11 cellular contexts compared by ENCODE assay signal in genomic region chr18:9348079-9348671, GRCh38. TPM values are rescaled to one million over a fixed set of nuclear protein-coding genes. Genes with fewer than 3 reads are reported as not detected.
A peak's percentile ranks its signal among the peaks of the same experiment; 100 is the strongest.
DNase-seq lines count a peak whose midpoint lies in the region; ATAC-seq and TF ChIP-seq lines count a peak whose summit lies in the region.
"Had no signal": no experiment of that assay in that cellular context is flagged by ENCODE, and none has a peak within 500 bp of the region (broad histone marks: within the 10 kb centered on the region; RNA-seq: fewer than 3 reads in every experiment).

No MANE protein-coding gene starts in this region.

- TF ChIP-seq POLR2A in body of pancreas (IDR thresholded peaks at IDR 0.05), result no peak

- H3K27ac ChIP-seq in coronary artery (peak overlapping the region; percentile 29 to 40), body of pancreas (no peak overlapping the region)
- H3K27ac ChIP-seq: epithelial cell of prostate had no signal

- in situ Hi-C loops in GM13977 (cut with MboI; ENCODE audit: low pct_unique_long_range_greater_than_20kb, low sequenced_read_pairs, unreplicated experiment), result no loop called here

- intact Hi-C loops in sciatic nerve (cut with DNase I) (no loop called here), body of pancreas (cut with DNase I) (no loop called here)

- ATAC-seq in sciatic nerve (peak; percentile 76), left lobe of liver (no peak), body of pancreas (no peak), GM19395 (IDR thresholded peaks at IDR 0.05; ENCODE audit: unreplicated experiment) (no peak)

- H3K36me3 ChIP-seq in body of pancreas (replicated peaks in 1 of 2; ENCODE audit: insufficient read depth in 1 of 2, low read depth in 2 of 2), result no peaks in the 10 kb centered on the region

- no peak for TF ChIP-seq CTCF in GM13977 (IDR thresholded peaks at IDR 0.05; ENCODE audit: extremely low read depth, insufficient read depth, missing control alignments)
- no peak for TF ChIP-seq CTCF in coronary artery (IDR thresholded peaks at IDR 0.05)
- no peak for TF ChIP-seq CTCF in body of pancreas (IDR thresholded peaks at IDR 0.05)

- no peaks in the 10 kb centered on the region for H3K27me3 ChIP-seq in body of pancreas

- 55 to 56% methylated on average over 3 of the region's 3 CpGs for WGBS in body of pancreas, 2 donors

- no peaks in the 10 kb centered on the region for H3K4me1 ChIP-seq in body of pancreas

- H3K9me3 ChIP-seq in body of pancreas, result no peaks in the 10 kb centered on the region

- H3K4me3 ChIP-seq in coronary artery (no peak overlapping the region), body of pancreas (no peak overlapping the region)

- DNase-seq in GM13977 (ENCODE audit: low spot score), result peak; percentile 22
- DNase-seq in LHCN-M2 (ENCODE audit: low read depth), result peak; percentile 89
- no peak for DNase-seq in coronary artery (ENCODE audit: low spot score)
- no peak for DNase-seq in sciatic nerve (ENCODE audit: low spot score)
- no peak for DNase-seq in left lobe of liver (ENCODE audit: low spot score)
- DNase-seq in body of pancreas, result no peak
- DNase-seq in occipital lobe (lab: John Stamatoyannopoulos, UW), result no peak
- DNase-seq: GDM1; stimulated activated CD4-positive, alpha-beta T cell treated with anti-CD3 and anti-CD28 coated beads, Interleukin-4, amount 100 ng/mL, for 1 hour had no signal

RNA-seq across cellular contexts. Expression of gene TWSG1, which starts 13.6 kb away (rescaled TPM):
- 110 and 113 TPM in 2 replicates for total RNA-seq in LHCN-M2 (2014; rRNA removed)
- 34.0 TPM for polyA plus RNA-seq in LHCN-M2 (2012)
- total RNA-seq in sciatic nerve, result 50.2 TPM
- total RNA-seq in left lobe of liver, result 4.4 TPM
- total RNA-seq in body of pancreas, result 10 to 100 TPM in 1 of 2 donors, 1 to 10 TPM in 1; 9.2 to 11.4 TPM
- total RNA-seq in occipital lobe, result 25.3 TPM

Comparison
In these comparisons a context has a peak if more than half of its experiments do, and no peak if none do; other contexts are left out.
1. DNase-seq: peak in GM13977 (single experiment) and LHCN-M2 (single experiment); none in coronary artery (single experiment), sciatic nerve (single experiment), left lobe of liver (single experiment), body of pancreas (0 of 4) and occipital lobe (single experiment).
2. H3K27ac ChIP-seq: peak in coronary artery (2 of 2); none in body of pancreas (0 of 4).